ENCODE assay signal across 9 cellular contexts in genomic region chr12:129110575-129110974, GRCh38.
"Had no signal": no experiment of that assay in that cellular context is flagged by ENCODE, and none has a peak within 500 bp of the region (broad histone marks: within the 10 kb centered on the region; RNA-seq: fewer than 3 reads in every experiment).

No MANE protein-coding gene starts in this region.

- H3K27ac Mint-ChIP-seq: HFFc6, IgD-negative memory B cell had no signal

- DNase-seq: GM23248, GOT3, H7, HFFc6 had no signal

- H3K4me3 ChIP-seq: GM23248, HAP-1 had no signal

- ATAC-seq: HCT116, HepG2 had no signal

- H3K4me3 Mint-ChIP-seq: HFFc6, IgD-negative memory B cell had no signal

- H3K36me3 Mint-ChIP-seq: IgD-negative memory B cell had no signal

- H3K4me1 Mint-ChIP-seq: IgD-negative memory B cell had no signal

- H3K27ac ChIP-seq: GM23248, HL-60 had no signal
